13 cellular contexts compared by ENCODE assay signal in the genomic region with DNA sequence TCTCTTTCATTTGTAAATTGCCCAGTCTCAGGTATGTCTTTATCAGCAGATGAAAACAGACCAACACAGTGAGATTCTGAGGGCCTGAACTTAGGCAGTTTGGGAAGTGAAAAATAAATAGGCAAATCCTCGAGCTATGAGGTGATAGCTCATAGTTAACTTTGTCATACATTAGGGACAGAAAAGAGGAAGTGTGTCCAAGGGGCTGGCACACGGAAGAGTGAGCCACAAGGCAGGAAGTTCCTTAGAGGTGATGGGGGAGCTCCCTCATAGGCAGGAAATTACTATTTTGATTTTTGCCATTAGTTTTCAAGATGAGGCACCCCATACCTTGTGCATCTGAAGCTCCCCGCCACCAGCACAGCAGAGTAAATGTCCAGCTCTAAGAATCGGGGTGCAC.
DNase-seq lines count a peak whose midpoint lies in the region; ATAC-seq and TF ChIP-seq lines count a peak whose summit lies in the region.
"Had no signal": no experiment of that assay in that cellular context is flagged by ENCODE, and none has a peak within 500 bp of the region (broad histone marks: within the 10 kb centered on the region; RNA-seq: fewer than 3 reads in every experiment).

No MANE protein-coding gene starts in this region.

- H3K4me1 Mint-ChIP-seq in activated T-helper 17 cell treated with anti-CD3 and anti-CD28 coated beads, Interleukin-2, amount 50 U/mL, for 72 hours, result peaks cover 6% of the 10 kb centered on the region
- H3K4me1 Mint-ChIP-seq: GM23338 had no signal

- TF ChIP-seq CTCF in GM13976 (IDR thresholded peaks at IDR 0.05; ENCODE audit: borderline replicate concordance, control extremely low read depth, extremely low read depth, insufficient read depth, missing control alignments), result no peak

- in situ Hi-C loops in GM13976 (cut with MboI; ENCODE audit: low sequenced_read_pairs, unreplicated experiment), result no loop called here

- H3K4me3 Mint-ChIP-seq in activated T-helper 17 cell treated with anti-CD3 and anti-CD28 coated beads, Interleukin-2, amount 50 U/mL, for 72 hours, result no peak overlapping the region
- H3K4me3 Mint-ChIP-seq: GM23338 had no signal

- ATAC-seq in GM21526 (IDR thresholded peaks at IDR 0.05; ENCODE audit: low FRiP score, unreplicated experiment) (peak; percentile 70), HG03442 (IDR thresholded peaks at IDR 0.05; ENCODE audit: unreplicated experiment) (peak; percentile 90), GM19023 (IDR thresholded peaks at IDR 0.05; ENCODE audit: unreplicated experiment) (no peak)
- ATAC-seq in activated T-helper 17 cell treated with anti-CD3 and anti-CD28 coated beads, Interleukin-2, amount 50 U/mL, for 72 hours (replicated peaks), result peak; percentile 28
- ATAC-seq: activated CD4-positive, CD25-positive, alpha-beta regulatory T cell treated with anti-CD3 and anti-CD28 coated beads, Interleukin-2, amount 50 U/mL, for 24 hours; GM23338 had no signal

- H3K27ac Mint-ChIP-seq in activated T-helper 17 cell treated with anti-CD3 and anti-CD28 coated beads, Interleukin-2, amount 50 U/mL, for 72 hours, result peak overlapping the region; percentile 69
- H3K27ac Mint-ChIP-seq: GM23338 had no signal

- DNase-seq in GM13976 (ENCODE audit: low spot score) (peak; percentile 47), mesenteric fat pad (ENCODE audit: low spot score) (no peak), C1 segment of cervical spinal cord (lab: John Stamatoyannopoulos, UW) (no peak), DMS153 treated with DMSO at 0.1 percent for 48 hours (lab: John Stamatoyannopoulos, UW; ENCODE audit: unreplicated experiment) (no peak)
- DNase-seq: amniotic stem cell, ovary, PC-9 had no signal

- H3K9me3 Mint-ChIP-seq in activated T-helper 17 cell treated with anti-CD3 and anti-CD28 coated beads, Interleukin-2, amount 50 U/mL, for 72 hours, result peaks cover 5% of the 10 kb centered on the region

- no peaks in the 10 kb centered on the region for H3K27me3 Mint-ChIP-seq in activated T-helper 17 cell treated with anti-CD3 and anti-CD28 coated beads, Interleukin-2, amount 50 U/mL, for 72 hours

- no peaks in the 10 kb centered on the region for H3K36me3 Mint-ChIP-seq in activated T-helper 17 cell treated with anti-CD3 and anti-CD28 coated beads, Interleukin-2, amount 50 U/mL, for 72 hours (ENCODE audit: low read depth)
